32 cellular contexts compared by ENCODE assay signal in genomic region chr7:133573554-133574265, GRCh38.
"Had no signal": no experiment of that assay in that cellular context is flagged by ENCODE, and none has a peak within 500 bp of the region (broad histone marks: within the 10 kb centered on the region; RNA-seq: fewer than 3 reads in every experiment).

No MANE protein-coding gene starts in this region.

- H3K27me3 Mint-ChIP-seq: dendritic cell treated with granulocyte-macrophage colony-stimulating factor and Interleukin-4, amounts not matched to agents 40 ng/mL and 50 ng/mL, for 4 days; naive B cell; natural killer cell treated with Interleukin-12 subunit alpha and Interleukin-12 subunit beta and Interleukin-15 and Interleukin-18, amount 100 ng/mL, for 72 hours; progenitor cell of endocrine pancreas; type B pancreatic cell had no signal

- H3K4me2 ChIP-seq: hepatocyte, smooth muscle cell had no signal

- H3K36me3 ChIP-seq: colonic mucosa, gastrocnemius medialis, tibial artery had no signal

- H3K27me3 ChIP-seq: colonic mucosa, gastrocnemius medialis, hepatocyte, testis, tibial artery had no signal

- H3K9ac ChIP-seq: parathyroid adenoma had no signal

- H3K36me3 Mint-ChIP-seq: mesothelial cell of epicardium; natural killer cell treated with Interleukin-12 subunit alpha and Interleukin-12 subunit beta and Interleukin-15 and Interleukin-18, amount 100 ng/mL, for 72 hours; stimulated activated effector memory CD8-positive, alpha-beta T cell treated with anti-CD3 and anti-CD28 coated beads, Interleukin-12 subunit alpha, Interleukin-12 subunit beta, amount 100 ng/mL, for 72 hours; type B pancreatic cell had no signal

- H3K4me1 ChIP-seq: colonic mucosa, parathyroid adenoma, testis, tibial artery had no signal

- ATAC-seq: esophagus mucosa; gastrocnemius medialis; left lobe of liver; mucosa of descending colon; natural killer cell treated with Interleukin-12 subunit alpha and Interleukin-12 subunit beta and Interleukin-15 and Interleukin-18, amount 100 ng/mL, for 72 hours; sciatic nerve; stimulated activated effector memory CD8-positive, alpha-beta T cell treated with anti-CD3 and anti-CD28 coated beads, Interleukin-12 subunit alpha, Interleukin-12 subunit beta, amount 100 ng/mL, for 72 hours; stimulated activated naive CD8-positive, alpha-beta T cell treated with anti-CD3 and anti-CD28 coated beads, Interleukin-15, Interleukin-2, amounts not matched to agents 100 U/mL and 50 U/mL, for 24 hours had no signal

- FAIRE-seq: kidney, urothelium cell line had no signal

- H3K27ac Mint-ChIP-seq: dendritic cell treated with granulocyte-macrophage colony-stimulating factor and Interleukin-4, amounts not matched to agents 40 ng/mL and 50 ng/mL, for 4 days; endodermal cell; mesothelial cell of epicardium; natural killer cell treated with Interleukin-12 subunit alpha and Interleukin-12 subunit beta and Interleukin-15 and Interleukin-18, amount 100 ng/mL, for 72 hours; progenitor cell of endocrine pancreas; stimulated activated effector memory CD8-positive, alpha-beta T cell treated with anti-CD3 and anti-CD28 coated beads, Interleukin-12 subunit alpha, Interleukin-12 subunit beta, amount 100 ng/mL, for 72 hours; type B pancreatic cell had no signal

- H3K9me3 Mint-ChIP-seq: dendritic cell treated with granulocyte-macrophage colony-stimulating factor and Interleukin-4, amounts not matched to agents 40 ng/mL and 50 ng/mL, for 4 days; endodermal cell; mesothelial cell of epicardium; naive B cell; natural killer cell treated with Interleukin-12 subunit alpha and Interleukin-12 subunit beta and Interleukin-15 and Interleukin-18, amount 100 ng/mL, for 72 hours; neural crest cell; stimulated activated effector memory CD8-positive, alpha-beta T cell treated with anti-CD3 and anti-CD28 coated beads, Interleukin-12 subunit alpha, Interleukin-12 subunit beta, amount 100 ng/mL, for 72 hours; type B pancreatic cell had no signal

- H3K4me3 ChIP-seq: colonic mucosa, gastrocnemius medialis, hepatocyte, lung, mucosa of descending colon, smooth muscle cell, testis, tibial artery had no signal

- H3K27ac ChIP-seq: colonic mucosa, gastrocnemius medialis, hepatocyte, parathyroid adenoma, testis, tibial artery had no signal

- H2AFZ ChIP-seq: hepatocyte, parathyroid adenoma had no signal

- H3K79me2 ChIP-seq: hepatocyte, parathyroid adenoma had no signal

- H3K9me3 ChIP-seq: colonic mucosa, gastrocnemius medialis, mucosa of descending colon, testis, tibial artery had no signal

- DNase-seq: colonic mucosa; effector CD8-positive, alpha-beta T cell; endodermal cell; foreskin fibroblast; gastrocnemius medialis; head of caudate nucleus; kidney; mesenchymal stem cell; mucosa of descending colon; naive B cell; stimulated activated CD4-positive, alpha-beta T cell treated with anti-CD3 and anti-CD28 coated beads, Interleukin-12 subunit alpha, Interleukin-12 subunit beta, amount 100 ng/mL, for 4 hours; stimulated activated CD4-positive, alpha-beta T cell treated with anti-CD3 and anti-CD28 coated beads, Interleukin-1b, Interleukin-23, amount 100 ng/mL, for 48 hours; stimulated activated CD4-positive, alpha-beta T cell treated with anti-CD3 and anti-CD28 coated beads, Interleukin-4, amount 100 ng/mL, for 1 hour; stimulated activated naive CD8-positive, alpha-beta T cell treated with anti-CD3 and anti-CD28 coated beads, Interleukin-15, Interleukin-2, amounts not matched to agents 100 U/mL and 50 U/mL, for 24 hours; substantia nigra; testis; tibial artery had no signal

- H3K4me1 Mint-ChIP-seq: endodermal cell, mesothelial cell of epicardium, naive B cell, neural crest cell had no signal

- H3K4me3 Mint-ChIP-seq: dendritic cell treated with granulocyte-macrophage colony-stimulating factor and Interleukin-4, amounts not matched to agents 40 ng/mL and 50 ng/mL, for 4 days; endodermal cell; mesothelial cell of epicardium; naive B cell; natural killer cell treated with Interleukin-12 subunit alpha and Interleukin-12 subunit beta and Interleukin-15 and Interleukin-18, amount 100 ng/mL, for 72 hours; neural crest cell; stimulated activated effector memory CD8-positive, alpha-beta T cell treated with anti-CD3 and anti-CD28 coated beads, Interleukin-12 subunit alpha, Interleukin-12 subunit beta, amount 100 ng/mL, for 72 hours; type B pancreatic cell had no signal
